8 cellular contexts compared by ENCODE assay signal in the genomic region with DNA sequence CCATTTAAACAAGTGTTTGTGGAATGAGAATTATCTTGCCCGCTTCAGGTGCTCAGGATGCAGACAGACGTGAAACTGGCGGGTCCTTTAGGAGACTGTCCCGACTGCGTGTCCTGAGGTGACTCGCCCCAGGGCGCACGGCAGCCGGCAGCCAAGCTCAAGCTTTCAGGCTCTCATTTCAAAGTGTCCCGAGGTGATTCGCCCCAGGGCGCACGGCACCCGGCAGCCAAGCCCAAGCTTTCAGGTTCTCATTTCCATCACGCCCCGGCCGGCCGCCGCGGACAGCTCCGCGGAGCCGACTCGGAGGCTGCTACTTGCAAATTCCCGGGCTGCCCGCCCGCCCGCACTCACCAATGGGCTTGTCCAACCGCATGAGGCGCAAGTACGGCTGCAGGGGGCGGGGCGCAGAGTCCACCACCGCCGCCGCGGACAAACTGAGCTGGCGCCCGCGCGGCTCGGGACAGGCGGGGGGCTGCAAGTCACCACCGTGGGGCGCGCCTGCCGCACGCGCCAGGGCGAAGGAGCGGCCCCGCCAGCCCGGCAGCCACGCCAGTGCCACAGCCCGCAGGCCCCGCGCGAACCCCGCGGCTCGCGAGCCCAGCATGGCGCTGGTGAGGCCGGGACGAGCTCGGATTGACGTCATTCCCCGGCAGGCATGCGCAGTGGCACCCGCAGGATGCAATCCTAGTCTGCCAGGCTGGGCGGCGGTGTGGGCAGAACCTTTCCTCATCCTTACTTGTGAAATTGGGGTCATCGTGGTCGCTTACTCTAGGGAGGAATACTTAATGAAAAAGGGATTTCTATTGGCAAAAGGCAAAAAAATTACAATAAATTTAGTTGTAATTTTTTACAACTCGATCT. TPM values are rescaled to one million over a fixed set of nuclear protein-coding genes. Genes with fewer than 3 reads are reported as not detected.
DNase-seq lines count a peak whose midpoint lies in the region; ATAC-seq and TF ChIP-seq lines count a peak whose summit lies in the region.

A gene with protein sequence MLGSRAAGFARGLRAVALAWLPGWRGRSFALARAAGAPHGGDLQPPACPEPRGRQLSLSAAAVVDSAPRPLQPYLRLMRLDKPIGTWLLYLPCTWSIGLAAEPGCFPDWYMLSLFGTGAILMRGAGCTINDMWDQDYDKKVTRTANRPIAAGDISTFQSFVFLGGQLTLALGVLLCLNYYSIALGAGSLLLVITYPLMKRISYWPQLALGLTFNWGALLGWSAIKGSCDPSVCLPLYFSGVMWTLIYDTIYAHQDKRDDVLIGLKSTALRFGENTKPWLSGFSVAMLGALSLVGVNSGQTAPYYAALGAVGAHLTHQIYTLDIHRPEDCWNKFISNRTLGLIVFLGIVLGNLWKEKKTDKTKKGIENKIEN (minus strand): TSS at position 638 of the 861 bp plus-strand sequence. CDS start 34 bp downstream, at position 604.

- intact Hi-C loops in cardiac septum (cut with DNase I) = loop anchor here (5.0 to 10.0 kb wide), 3 partner anchors 173 to 390 kb away; a partner anchor contains a TSS

- WGBS in upper lobe of left lung, 2 donors = 0% methylated on average over 9 to 35 of the region's 75 CpGs

- H3K27ac ChIP-seq in upper lobe of left lung = peak within 1 kb of the TSS; percentile 87 to 98 (median 96)

- TF ChIP-seq CTCF in GM12872 (IDR thresholded peaks at IDR 0.05; ENCODE audit: insufficient read depth, low read depth, low read length) = 0 out of 3 replicates have a peak, but pooled peaks have one; percentile 17
- TF ChIP-seq CTCF in upper lobe of left lung (IDR thresholded peaks at IDR 0.05) = peak in 5 of 6 experiments; percentile 48 to 80 (median 74)

- H3K4me1 ChIP-seq in adipocyte (ENCODE audit: control insufficient read depth, insufficient read depth, low read length) = peaks cover 22% of the 10 kb centered on the region
- H3K4me1 ChIP-seq in upper lobe of left lung = peaks cover 14 to 28% (median 15%) of the 10 kb centered on the region in 4 donors

- H3K36me3 ChIP-seq in adipocyte (ENCODE audit: control insufficient read depth, insufficient read depth, low read length, severe bottlenecking) (no peaks in the 10 kb centered on the region), upper lobe of left lung (no peaks in the 10 kb centered on the region)

- TF ChIP-seq EP300 in upper lobe of left lung (IDR thresholded peaks at IDR 0.05) = peak in 1 of 4 donors; percentile 48

- ATAC-seq in HG02642 (IDR thresholded peaks at IDR 0.05; ENCODE audit: poor library complexity, unreplicated experiment) (peak; percentile 94), upper lobe of left lung (ENCODE audit: low FRiP score in 2 of 2) (peak; percentile 94 to 98)

- no peaks in the 10 kb centered on the region for H3K9me3 ChIP-seq in adipocyte (ENCODE audit: control insufficient read depth, low read length)
- H3K9me3 ChIP-seq in upper lobe of left lung = no peaks in the 10 kb centered on the region

- H3K4me3 ChIP-seq in adipocyte (ENCODE audit: low read length) (peak within 1 kb of the TSS; percentile 92), upper lobe of left lung (peak within 1 kb of the TSS; percentile 38 to 86 (median 78))

- peak within 1 kb of the TSS; percentile 93 for H3K9ac ChIP-seq in adipocyte (ENCODE audit: low read length)

- H3K27me3 ChIP-seq in adipocyte (replicated peaks; ENCODE audit: control insufficient read depth, insufficient read depth, low read length) = no peaks in the 10 kb centered on the region
- no peaks in the 10 kb centered on the region for H3K27me3 ChIP-seq in upper lobe of left lung

- peak; percentile 67 for DNase-seq in NCI-H1105 (lab: John Stamatoyannopoulos, UW)
- DNase-seq in SW480 (ENCODE audit: low spot score) = peak; percentile 83
- DNase-seq in adipocyte (ENCODE audit: low read depth) = peak; percentile 99
- DNase-seq in cardiac septum (ENCODE audit: low spot score) = peak; percentile 98
- peak; percentile 92 for DNase-seq in pons (ENCODE audit: low spot score)
- DNase-seq in upper lobe of left lung = peak; percentile 96 to 98

- TF ChIP-seq POLR2A in upper lobe of left lung (IDR thresholded peaks at IDR 0.05) = peak in 3 of 4 donors; percentile 45 to 94 (median 79)

RNA-seq across cellular contexts. Expression of the gene that starts here (rescaled TPM):
- 13.1 TPM for total RNA-seq in cardiac septum
- total RNA-seq in upper lobe of left lung = 10 to 100 TPM in 5 of 6 donors, 1 to 10 TPM in 1; 8.8 to 18.8 (median 15.1) TPM

Comparison
In these comparisons a context has a peak if more than half of its experiments do, and no peak if none do; other contexts are left out.
1. Peak in every context shown above with its lines: DNase-seq, ATAC-seq, H3K4me3 ChIP-seq and H3K27ac ChIP-seq.